In genomic region chr2:213261715-213262114, GRCh38 we compare ENCODE assay signal across 18 cellular contexts. TPM values are rescaled to one million over a fixed set of nuclear protein-coding genes. Genes with fewer than 3 reads are reported as not detected.
DNase-seq lines count a peak whose midpoint lies in the region; ATAC-seq, FAIRE-seq and TF ChIP-seq lines count a peak whose summit lies in the region.
"Had no signal": no experiment of that assay in that cellular context is flagged by ENCODE, and none has a peak within 500 bp of the region (broad histone marks: within the 10 kb centered on the region; RNA-seq: fewer than 3 reads in every experiment).

No MANE protein-coding gene starts in this region.

- intact Hi-C loops in Caco-2 (cut with micrococcal nuclease; ENCODE audit: unreplicated experiment): loop anchor here (1.0 kb wide), 1 partner anchor 18 kb away; no protein-coding TSS in a partner anchor

- FAIRE-seq in GM12892 (lab: Jason Lieb, UNC): no peak
- FAIRE-seq: D721Med had no signal

- H3K4me3 ChIP-seq in DND-41 (ENCODE audit: low read depth in 1 of 2, low read length in 2 of 2) (no peak overlapping the region), OCI-LY1 (ENCODE audit: low read depth, low read length, poor library complexity, severe bottlenecking) (no peak overlapping the region), neural progenitor cell (no peak overlapping the region), Caco-2 (ENCODE audit: low read depth, low read length) (no peak overlapping the region)
- H3K4me3 ChIP-seq: MG63, SK-N-MC had no signal

- no peaks in the 10 kb centered on the region for H4K20me1 ChIP-seq in DND-41 (ENCODE audit: insufficient read depth, low read length)
- no peaks in the 10 kb centered on the region for H4K20me1 ChIP-seq in OCI-LY1 (ENCODE audit: insufficient read depth, low read length)
- no peaks in the 10 kb centered on the region for H4K20me1 ChIP-seq in neural progenitor cell (ENCODE audit: low read depth)

- no peak overlapping the region for H3K4me3 Mint-ChIP-seq in neural progenitor cell
- H3K4me3 Mint-ChIP-seq in Caco-2 (ENCODE audit: unreplicated experiment): no peak overlapping the region
- H3K4me3 Mint-ChIP-seq: CD4-positive, alpha-beta T cell had no signal

- H3K9ac ChIP-seq in DND-41 (ENCODE audit: low read depth, low read length): no peak overlapping the region
- H3K9ac ChIP-seq in OCI-LY1 (ENCODE audit: low read length): no peak overlapping the region
- no peak overlapping the region for H3K9ac ChIP-seq in neural progenitor cell

- no peak overlapping the region for H3K4me2 ChIP-seq in DND-41 (ENCODE audit: insufficient read depth, low read length)
- no peak overlapping the region for H3K4me2 ChIP-seq in OCI-LY1 (ENCODE audit: low read length)
- H3K4me2 ChIP-seq in neural progenitor cell: no peak overlapping the region

- H3F3A ChIP-seq in OCI-LY1 (ENCODE audit: insufficient read depth, low read length) (no peaks in the 10 kb centered on the region), neural progenitor cell (ENCODE audit: low read depth) (no peaks in the 10 kb centered on the region)

- no peak for TF ChIP-seq POLR2A in GM12892 (IDR thresholded peaks at IDR 0.05; ENCODE audit: low read depth, low read length)

- H3K9me2 ChIP-seq in OCI-LY1 (ENCODE audit: low read depth, low read length): no peaks in the 10 kb centered on the region

- H3K27me3 ChIP-seq in DND-41 (ENCODE audit: insufficient read depth, low read length, poor library complexity) (no peaks in the 10 kb centered on the region), OCI-LY1 (ENCODE audit: insufficient read depth, low read length) (no peaks in the 10 kb centered on the region), neural progenitor cell (no peaks in the 10 kb centered on the region), Caco-2 (replicated peaks; ENCODE audit: control insufficient read depth, insufficient read depth, low read length) (no peaks in the 10 kb centered on the region)
- H3K27me3 ChIP-seq: BE2C, MG63 had no signal

- no peak for TF ChIP-seq CTCF in DND-41 (IDR thresholded peaks at IDR 0.05; ENCODE audit: borderline replicate concordance, extremely low read depth, low read length, poor library complexity, severe bottlenecking)
- TF ChIP-seq CTCF in OCI-LY1 (IDR thresholded peaks at IDR 0.05; ENCODE audit: low read length): no peak
- TF ChIP-seq CTCF in neural progenitor cell (IDR thresholded peaks at IDR 0.05): no peak
- TF ChIP-seq CTCF in Caco-2 (IDR thresholded peaks at IDR 0.05; ENCODE audit: insufficient read depth in 1 of 2, low read depth in 1 of 2, low read length in 1 of 2, severe bottlenecking in 1 of 2, unreplicated experiment in 1 of 2): no peak

- H2AFZ ChIP-seq in DND-41 (ENCODE audit: low read depth, low read length) (0 out of 2 replicates have a peak overlapping the region, but pooled peaks have one; percentile 7), OCI-LY1 (ENCODE audit: low read length) (peak overlapping the region; percentile 63; the same call in 1 of the 2 replicates), neural progenitor cell (replicated peaks) (peak overlapping the region; percentile 30)

- H3K4me1 Mint-ChIP-seq in neural progenitor cell: no peaks in the 10 kb centered on the region
- H3K4me1 Mint-ChIP-seq in Caco-2 (ENCODE audit: low read depth, unreplicated experiment): no peaks in the 10 kb centered on the region

- DNase-seq in DND-41 (no peak), NCI-H146 (lab: John Stamatoyannopoulos, UW) (peak; percentile 81), neural progenitor cell (ENCODE audit: low spot score) (no peak), GM12892 (ENCODE audit: insufficient read length) (no peak), Caco-2 (no peak)
- DNase-seq: ACHN; BE2C; CD4-positive, alpha-beta T cell; DMS79; MG63; NCI-H1436 treated with DMSO at 0.1 percent for 48 hours; NCI-H524 treated with DMSO at 0.1 percent for 48 hours; T-helper 1 cell had no signal

- H3K27ac Mint-ChIP-seq in neural progenitor cell: no peak overlapping the region
- no peak overlapping the region for H3K27ac Mint-ChIP-seq in Caco-2 (ENCODE audit: unreplicated experiment)
- H3K27ac Mint-ChIP-seq: CD4-positive, alpha-beta T cell had no signal

- H3K9me3 Mint-ChIP-seq in neural progenitor cell: no peaks in the 10 kb centered on the region
- no peaks in the 10 kb centered on the region for H3K9me3 Mint-ChIP-seq in Caco-2 (ENCODE audit: unreplicated experiment)
- H3K9me3 Mint-ChIP-seq: CD4-positive, alpha-beta T cell had no signal

- H3K79me2 ChIP-seq in DND-41 (ENCODE audit: insufficient read depth, low read length) (no peaks in the 10 kb centered on the region), OCI-LY1 (ENCODE audit: insufficient read depth, low read length) (no peaks in the 10 kb centered on the region), neural progenitor cell (ENCODE audit: low read depth) (no peaks in the 10 kb centered on the region)

- no peaks in the 10 kb centered on the region for H3K4me1 ChIP-seq in DND-41 (ENCODE audit: insufficient read depth, low read length)
- peaks cover 14% of the 10 kb centered on the region for H3K4me1 ChIP-seq in OCI-LY1 (ENCODE audit: insufficient read depth, low read length, severe bottlenecking)
- H3K4me1 ChIP-seq in neural progenitor cell: peaks cover 8% of the 10 kb centered on the region
- H3K4me1 ChIP-seq in Caco-2: 0 out of 2 replicates have a peak, but pooled peaks cover 3% of the 10 kb centered on the region

- no peak overlapping the region for H3K27ac ChIP-seq in DND-41 (ENCODE audit: low read length)
- no peak overlapping the region for H3K27ac ChIP-seq in OCI-LY1 (ENCODE audit: low read depth, low read length, poor library complexity, severe bottlenecking)
- no peak overlapping the region for H3K27ac ChIP-seq in neural progenitor cell
- H3K27ac ChIP-seq: SK-N-MC had no signal

- BruUV-seq in Caco-2 (replicated peaks; lab: Mats Ljungman, UMichigan): no TSS peak

- CTCF ChIA-PET in Caco-2 (lab: Charles Lee): no interaction called here

- H3K36me3 ChIP-seq in DND-41 (ENCODE audit: insufficient read depth, low read length) (no peaks in the 10 kb centered on the region), OCI-LY1 (ENCODE audit: insufficient read depth, low read length) (no peaks in the 10 kb centered on the region), neural progenitor cell (no peaks in the 10 kb centered on the region), Caco-2 (ENCODE audit: control insufficient read depth, insufficient read depth, low read length) (no peaks in the 10 kb centered on the region)
- H3K36me3 ChIP-seq: BE2C, MG63 had no signal

- H3K36me3 Mint-ChIP-seq in neural progenitor cell (no peaks in the 10 kb centered on the region), Caco-2 (ENCODE audit: insufficient read depth, unreplicated experiment) (no peaks in the 10 kb centered on the region)

- POLR2A ChIA-PET in Caco-2 (lab: Charles Lee): no interaction called here

- H3K9me3 ChIP-seq in DND-41 (ENCODE audit: insufficient read depth, low read length, severe bottlenecking): no peaks in the 10 kb centered on the region
- H3K9me3 ChIP-seq in OCI-LY1 (ENCODE audit: low read length): no peaks in the 10 kb centered on the region
- H3K9me3 ChIP-seq in neural progenitor cell (ENCODE audit: low read depth): no peaks in the 10 kb centered on the region
- no peaks in the 10 kb centered on the region for H3K9me3 ChIP-seq in Caco-2
- H3K9me3 ChIP-seq: BE2C, MG63 had no signal

- ATAC-seq in DND-41 (ENCODE audit: insufficient read depth, low read depth) (no peak), HG02642 (IDR thresholded peaks at IDR 0.05; ENCODE audit: poor library complexity, unreplicated experiment) (no peak), GM21529 (IDR thresholded peaks at IDR 0.05; ENCODE audit: unreplicated experiment) (no peak)

- H3K27me3 Mint-ChIP-seq in neural progenitor cell (ENCODE audit: insufficient read depth, low read depth): no peaks in the 10 kb centered on the region
- no peaks in the 10 kb centered on the region for H3K27me3 Mint-ChIP-seq in Caco-2 (ENCODE audit: insufficient read depth, unreplicated experiment)
- H3K27me3 Mint-ChIP-seq: CD4-positive, alpha-beta T cell had no signal

RNA-seq across cellular contexts. Expression of gene SPAG16, which starts 22.5 kb away (rescaled TPM):
- total RNA-seq in neural progenitor cell (ENCODE audit: low replicate concordance) (48.5 and 70.3 TPM in 2 replicates), Caco-2 (2022) (21.5 and 25.3 TPM in 2 replicates)
- 15.7 TPM for polyA plus RNA-seq in GM12892 (2012; ENCODE audit: missing spikeins)

Comparison
In these comparisons a context has a peak if more than half of its experiments do, and no peak if none do; other contexts are left out.
1. H2AFZ ChIP-seq: peak in every context shown above with its lines; median percentile 63 in OCI-LY1; 30 in neural progenitor cell; 7 in DND-41.